In genomic region chr22:17164392-17165024, GRCh38 we compare ENCODE assay signal across 13 cellular contexts. TPM values are rescaled to one million over a fixed set of nuclear protein-coding genes. Genes with fewer than 3 reads are reported as not detected.
DNase-seq lines count a peak whose midpoint lies in the region; ATAC-seq and TF ChIP-seq lines count a peak whose summit lies in the region.
"Had no signal": no experiment of that assay in that cellular context is flagged by ENCODE, and none has a peak within 500 bp of the region (broad histone marks: within the 10 kb centered on the region; RNA-seq: fewer than 3 reads in every experiment).

No MANE protein-coding gene starts in this region.

- H3K9me3 ChIP-seq in DND-41 (ENCODE audit: insufficient read depth, low read length, severe bottlenecking) (no peaks in the 10 kb centered on the region), IMR-90 (ENCODE audit: control insufficient read depth, insufficient read depth, low read length) (no peaks in the 10 kb centered on the region), mucosa of descending colon (no peaks in the 10 kb centered on the region), transverse colon (no peaks in the 10 kb centered on the region)
- H3K9me3 ChIP-seq: ovary had no signal

- H4K8ac ChIP-seq in IMR-90 (ENCODE audit: low read depth in 2 of 2, low read length in 2 of 2), result no peak overlapping the region

- H3K23ac ChIP-seq in IMR-90 (ENCODE audit: low read depth, low read length), result no peak overlapping the region

- H3K4ac ChIP-seq in IMR-90 (ENCODE audit: low read depth, low read length), result no peak overlapping the region

- H3K14ac ChIP-seq in IMR-90 (replicated peaks; ENCODE audit: low read depth, low read length), result no peak overlapping the region

- WGBS in IMR-90 (ENCODE audit: extremely low coverage in 2 of 2, insufficient read length in 1 of 2), 2 experiments, result 100% methylated on average over 1 of the region's 3 CpGs; no CpG with 5 or more reads in 1 of the 2 experiments
- WGBS in transverse colon (ENCODE audit: low coverage in 1 of 2), 2 donors, result 70 to 89% methylated on average over 2 to 3 of the region's 3 CpGs

- no TSS peak for BruUV-seq in IMR-90 (replicated peaks; lab: Mats Ljungman, UMichigan)

- H2BK20ac ChIP-seq in IMR-90 (ENCODE audit: low read depth, low read length), result no peak overlapping the region

- H4K20me1 ChIP-seq in DND-41 (ENCODE audit: insufficient read depth, low read length) (no peaks in the 10 kb centered on the region; the same call in 1 of the 2 replicates), IMR-90 (ENCODE audit: insufficient read depth, low read length) (no peaks in the 10 kb centered on the region)

- CTCF ChIA-PET in IMR-90 (lab: Yijun Ruan, JAX), result interaction anchor here (0.6 kb wide), 1 partner anchor 360 kb away, joined by 5 read pairs; no protein-coding TSS in a partner anchor

- no peak overlapping the region for H2AK5ac ChIP-seq in IMR-90 (ENCODE audit: low read depth, low read length)

- H3K56ac ChIP-seq in IMR-90 (ENCODE audit: extremely low read depth, insufficient read depth, low read length), result no peak overlapping the region

- dilution Hi-C loops in IMR-90 (cut with HindIII; ENCODE audit: low sequenced_read_pairs, unreplicated experiment), result no loop called here

- POLR2A ChIA-PET in IMR-90 (lab: Charles Lee; ENCODE audit: unreplicated experiment), result no interaction called here

- H3K4me3 ChIP-seq in DND-41 (ENCODE audit: low read depth in 1 of 2, low read length in 2 of 2) (no peak overlapping the region), IMR-90 (ENCODE audit: insufficient read depth, low read depth, low read length) (no peak overlapping the region), cardiac fibroblast (replicated peaks in 1 of 2; ENCODE audit: low read depth in 2 of 2, low read length in 2 of 2) (no peak overlapping the region), mucosa of descending colon (no peak overlapping the region), transverse colon (no peak overlapping the region)
- H3K4me3 ChIP-seq: ovary, SK-N-MC had no signal

- no peaks in the 10 kb centered on the region for H3K36me3 ChIP-seq in DND-41 (ENCODE audit: insufficient read depth, low read length)
- H3K36me3 ChIP-seq in IMR-90 (ENCODE audit: control insufficient read depth, insufficient read depth, low read length), result no peaks in the 10 kb centered on the region
- no peaks in the 10 kb centered on the region for H3K36me3 ChIP-seq in mucosa of descending colon (ENCODE audit: low read depth)
- H3K36me3 ChIP-seq in transverse colon, result no peaks in the 10 kb centered on the region
- H3K36me3 ChIP-seq: ovary had no signal

- H3K9ac ChIP-seq in DND-41 (ENCODE audit: low read depth, low read length), result no peak overlapping the region
- no peak overlapping the region for H3K9ac ChIP-seq in IMR-90 (ENCODE audit: low read depth, low read length)

- H2BK120ac ChIP-seq in IMR-90 (ENCODE audit: low read depth, low read length), result no peak overlapping the region

- TF ChIP-seq RAD21 in IMR-90 (IDR thresholded peaks at IDR 0.05; ENCODE audit: low read length), result no peak

- no peak overlapping the region for H4K5ac ChIP-seq in IMR-90 (ENCODE audit: low read depth, low read length)

- no peak for TF ChIP-seq EP300 in transverse colon (IDR thresholded peaks at IDR 0.05; ENCODE audit: low read depth)

- H4K91ac ChIP-seq in IMR-90 (ENCODE audit: insufficient read depth, low read depth, low read length), result no peak overlapping the region

- H3K79me2 ChIP-seq in DND-41 (ENCODE audit: insufficient read depth, low read length), result no peaks in the 10 kb centered on the region

- no peak overlapping the region for H2AK9ac ChIP-seq in IMR-90 (replicated peaks; ENCODE audit: low read depth, low read length, poor library complexity)

- H3K18ac ChIP-seq in IMR-90 (ENCODE audit: low read depth, low read length), result no peak overlapping the region

- H3K27ac ChIP-seq in DND-41 (ENCODE audit: low read length) (no peak overlapping the region), IMR-90 (ENCODE audit: insufficient read depth, low read length) (no peak overlapping the region), transverse colon (no peak overlapping the region)
- H3K27ac ChIP-seq: ovary, SK-N-MC had no signal

- TF ChIP-seq CTCF in DND-41 (IDR thresholded peaks at IDR 0.05; ENCODE audit: borderline replicate concordance, extremely low read depth, low read length, poor library complexity, severe bottlenecking) (peak; percentile 40), IMR-90 (conservative IDR thresholded peaks at IDR 0.05; ENCODE audit: low read depth, low read length) (0 out of 2 replicates have a peak, but pooled peaks have one; percentile 18), cardiac fibroblast (IDR thresholded peaks at IDR 0.05; ENCODE audit: low read depth, low read length) (peak; percentile 40), mucosa of descending colon (IDR thresholded peaks at IDR 0.05) (no peak), transverse colon (IDR thresholded peaks at IDR 0.05) (no peak)

- no peak overlapping the region for H2BK5ac ChIP-seq in IMR-90 (ENCODE audit: low read depth, low read length, poor library complexity, severe bottlenecking)

- in situ Hi-C loops in IMR-90 (cut with MboI; ENCODE audit: low sequenced_read_pairs), result no loop called here
- in situ Hi-C loops in transverse colon (cut with MboI; ENCODE audit: low pct_ligation_motif_present in 1 of 4, low pct_unique_long_range_greater_than_20kb in 1 of 4, low sequenced_read_pairs in 3 of 4), result no loop called here

- H3K27me3 ChIP-seq in DND-41 (ENCODE audit: insufficient read depth, low read length, poor library complexity), result peaks cover 5% of the 10 kb centered on the region
- peaks cover 2% of the 10 kb centered on the region; the same call in 1 of the 2 replicates for H3K27me3 ChIP-seq in IMR-90 (ENCODE audit: control insufficient read depth, insufficient read depth, low read length)
- no peaks in the 10 kb centered on the region for H3K27me3 ChIP-seq in transverse colon
- H3K27me3 ChIP-seq: ovary had no signal

- no peak for ATAC-seq in DND-41 (ENCODE audit: insufficient read depth, low read depth)
- ATAC-seq in IMR-90 (ENCODE audit: low read depth), result no peak
- peak; percentile 11 for ATAC-seq in mucosa of descending colon
- no peak for ATAC-seq in HG03378 (IDR thresholded peaks at IDR 0.05; ENCODE audit: unreplicated experiment)

- no peak overlapping the region for H3K4me2 ChIP-seq in DND-41 (ENCODE audit: insufficient read depth, low read length)
- no peak overlapping the region for H3K4me2 ChIP-seq in IMR-90 (ENCODE audit: low read depth, low read length)

- intact Hi-C loops in IMR-90 (cut with micrococcal nuclease) (no loop called here), mucosa of descending colon (cut with DNase I, micrococcal nuclease) (no loop called here), transverse colon (cut with DNase I; ENCODE audit: low total_unique reads) (no loop called here)

- no peak for TF ChIP-seq POLR2A in IMR-90 (IDR thresholded peaks at IDR 0.05; ENCODE audit: low read depth, low read length)
- no peak for TF ChIP-seq POLR2A in transverse colon (IDR thresholded peaks at IDR 0.05)

- H3K4me1 ChIP-seq in DND-41 (ENCODE audit: insufficient read depth, low read length), result no peaks in the 10 kb centered on the region
- H3K4me1 ChIP-seq in IMR-90 (ENCODE audit: control insufficient read depth, insufficient read depth, low read length), result 0 out of 2 replicates have a peak, but pooled peaks cover 1% of the 10 kb centered on the region
- H3K4me1 ChIP-seq in mucosa of descending colon (ENCODE audit: low read depth), result no peaks in the 10 kb centered on the region
- peaks cover 4 to 9% (median 6%) of the 10 kb centered on the region in 4 donors for H3K4me1 ChIP-seq in transverse colon

- no peak overlapping the region for H2BK15ac ChIP-seq in IMR-90 (ENCODE audit: low read depth, low read length)

- DNase-seq in DND-41, result no peak
- DNase-seq in IMR-90, result no peak
- peak; percentile 5 to 15 for DNase-seq in cardiac fibroblast (ENCODE audit: low read depth in 2 of 2)
- DNase-seq in mucosa of descending colon, result no peak
- no peak for DNase-seq in transverse colon
- no peak for DNase-seq in medulla oblongata (ENCODE audit: extremely low spot score)
- DNase-seq in T-helper 9 cell, result no peak
- DNase-seq: activated CD4-positive, alpha-beta memory T cell treated with anti-CD3 and anti-CD28 coated beads, Interleukin-2, amount 10 ng/mL, durations not matched to agents 7 days and 5 days; activated naive CD8-positive, alpha-beta T cell treated with anti-CD3 and anti-CD28 coated beads, Interleukin-2, amount 10 ng/mL, durations not matched to agents 7 days and 5 days; NCI-H510A; ovary had no signal

- H3K79me1 ChIP-seq in IMR-90 (ENCODE audit: low read depth in 1 of 2, low read length in 2 of 2), result peaks cover 0 to 6% of the 10 kb centered on the region in 2 experiments; a peak in 2 of 4 replicates

- no peaks in the 10 kb centered on the region for H3K9me1 ChIP-seq in IMR-90 (ENCODE audit: insufficient read depth, low read length)

- H2AFZ ChIP-seq in DND-41 (ENCODE audit: low read depth, low read length) (no peak overlapping the region), IMR-90 (replicated peaks; ENCODE audit: low read length, poor library complexity) (no peak overlapping the region)

TF ChIP-seq in IMR-90, 13 proteins besides CTCF, POLR2A, EP300 and RAD21:
- TF ChIP-seq MAFK (IDR thresholded peaks at IDR 0.05; ENCODE audit: low read depth, low read length) (no peak), MXI1 (IDR thresholded peaks at IDR 0.05; ENCODE audit: borderline replicate concordance, low read depth, low read length) (no peak), NFE2L2 (IDR thresholded peaks at IDR 0.05; ENCODE audit: low read depth, low read length) (no peak)

RNA-seq across cellular contexts. Expression of gene HDHD5, which starts 5.4 kb away (rescaled TPM):
- total RNA-seq in IMR-90 (2012; rRNA removed) (31.4 and 31.9 TPM in 2 replicates), mucosa of descending colon (10 to 100 TPM; 31.0 to 36.1 (median 32.6) TPM), transverse colon (10 to 100 TPM; 24.7 to 51.9 (median 42.3) TPM)
- polyA plus RNA-seq in IMR-90 (2012; rRNA removed), result 33.5 and 37.5 TPM in 2 replicates
- 44.9 and 60.5 TPM in 2 replicates for polyA plus RNA-seq in IMR-90 (2012; cell fraction: cytosol; rRNA removed)
- 46.5 and 79.9 TPM in 2 replicates for polyA plus RNA-seq in IMR-90 (2012; cell fraction: nucleus; rRNA removed; ENCODE audit: low replicate concordance)

RNA-seq across cellular contexts. Expression of gene TMEM121B, which starts 43.3 kb away (rescaled TPM):
- total RNA-seq in IMR-90 (2012; rRNA removed), result under 0.01 TPM in 2 replicates
- polyA plus RNA-seq in IMR-90 (2012; rRNA removed), result 0.22 and 0.29 TPM in 2 replicates
- polyA plus RNA-seq in IMR-90 (2012; cell fraction: cytosol; rRNA removed), result 0.11 and 0.13 TPM in 2 replicates
- 0.22 and 0.25 TPM in 2 replicates for polyA plus RNA-seq in IMR-90 (2012; cell fraction: nucleus; rRNA removed; ENCODE audit: low replicate concordance)
- total RNA-seq in mucosa of descending colon, result under 1 TPM; 0.09 to 0.58 (median 0.54) TPM
- total RNA-seq in transverse colon, result under 1 TPM in 3 of 4 donors, not detected in 1; under 0.01 to 0.20 (median 0.16) TPM
- total RNA-seq: activated CD4-positive, alpha-beta memory T cell treated with anti-CD3 and anti-CD28 coated beads, Interleukin-2, amount 10 ng/mL, durations not matched to agents 7 days and 5 days had no signal

RNA-seq across cellular contexts. Expression of gene ADA2, which starts 54.7 kb away (rescaled TPM):
- total RNA-seq in IMR-90 (2012; rRNA removed) (under 0.01 TPM in 1 of 2 replicates, not detected in the other), mucosa of descending colon (10 to 100 TPM; 10.7 to 18.0 (median 11.7) TPM), transverse colon (10 to 100 TPM in 2 of 4 donors, 1 to 10 TPM in 2; 1.4 to 28.4 (median 12.0) TPM)
- polyA plus RNA-seq in IMR-90 (2012; rRNA removed), result 0.14 and 0.16 TPM in 2 replicates
- 0.25 and 0.29 TPM in 2 replicates for polyA plus RNA-seq in IMR-90 (2012; cell fraction: cytosol; rRNA removed)
- 0.34 and 0.36 TPM in 2 replicates for polyA plus RNA-seq in IMR-90 (2012; cell fraction: nucleus; rRNA removed; ENCODE audit: low replicate concordance)

Comparison
In these comparisons a context has a peak if more than half of its experiments do, and no peak if none do; other contexts are left out.
1. DNase-seq: peak in cardiac fibroblast (2 of 2); none in DND-41 (single experiment), IMR-90 (single experiment), mucosa of descending colon (0 of 3), transverse colon (single experiment), medulla oblongata (single experiment) and T-helper 9 cell (single experiment).
2. CTCF ChIP-seq: peak in DND-41 (single experiment), IMR-90 (single experiment) and cardiac fibroblast (single experiment); none in mucosa of descending colon (single experiment) and transverse colon (0 of 5).